ENCODE assay signal across 20 cellular contexts in the genomic region with DNA sequence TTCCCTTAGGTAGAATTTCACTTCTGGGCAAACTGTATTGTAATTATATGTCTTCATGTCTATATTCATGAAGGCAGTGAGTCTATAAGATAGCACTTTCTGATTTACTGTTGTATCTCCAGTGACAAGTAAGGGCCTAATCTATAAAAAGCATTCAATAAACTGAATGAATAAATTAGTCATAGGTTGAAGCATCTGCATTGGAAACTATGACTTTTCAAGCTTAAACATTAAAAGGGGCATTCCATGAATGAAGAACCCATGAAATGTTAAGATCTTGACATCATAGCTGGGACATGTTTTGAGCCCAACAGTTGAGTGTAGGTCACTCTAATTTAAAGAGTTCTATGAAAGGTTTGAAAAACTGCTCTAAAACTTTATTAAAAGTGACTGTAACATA.
"Had no signal": no experiment of that assay in that cellular context is flagged by ENCODE, and none has a peak within 500 bp of the region (broad histone marks: within the 10 kb centered on the region; RNA-seq: fewer than 3 reads in every experiment).

No MANE protein-coding gene starts in this region.

- H3K36me3 ChIP-seq: neural progenitor cell, transverse colon, vagina had no signal

- H3K9me3 ChIP-seq: body of pancreas, transverse colon, vagina had no signal

- H3K4me2 ChIP-seq: neural progenitor cell had no signal

- H3K4me3 ChIP-seq: body of pancreas, neural progenitor cell, transverse colon, vagina had no signal

- ATAC-seq: activated CD8-positive, alpha-beta T cell treated with anti-CD3 and anti-CD28 coated beads for 36 hours; activated T-helper 17 cell treated with anti-CD3 and anti-CD28 coated beads, Interleukin-2, amount 50 U/mL, for 72 hours; body of pancreas; left cardiac atrium; naive thymus-derived CD4-positive, alpha-beta T cell; right cardiac atrium; stimulated activated naive CD8-positive, alpha-beta T cell treated with anti-CD3 and anti-CD28 coated beads, Interleukin-15, Interleukin-2, amounts not matched to agents 100 U/mL and 50 U/mL, for 24 hours had no signal

- H3K4me1 ChIP-seq: body of pancreas, neural progenitor cell, transverse colon, vagina had no signal

- DNase-seq: activated B cell treated with CpG ODN at 0.5 μM for 24 hours; activated CD4-positive, alpha-beta T cell treated with anti-CD3 and anti-CD28 coated beads for 48 hours; activated CD8-positive, alpha-beta T cell treated with anti-CD3 and anti-CD28 coated beads for 36 hours; activated naive CD4-positive, alpha-beta T cell treated with Interleukin-2 at 50 U/mL for 16 hours; activated naive CD8-positive, alpha-beta T cell treated with anti-CD3 and anti-CD28 coated beads, Interleukin-2, amount 10 ng/mL, durations not matched to agents 7 days and 5 days; activated T-cell treated with anti-CD3 and anti-CD28 coated beads, Interleukin-2, amount 50 U/mL, for 1 hour; body of pancreas; dermis blood vessel endothelial cell; effector memory CD4-positive, alpha-beta T cell; left cardiac atrium; mesendoderm; naive thymus-derived CD4-positive, alpha-beta T cell; right cardiac atrium; stimulated activated CD4-positive, alpha-beta T cell treated with anti-CD3 and anti-CD28 coated beads, Interleukin-2, amount 100 ng/mL, for 24 hours; stimulated activated naive CD8-positive, alpha-beta T cell treated with anti-CD3 and anti-CD28 coated beads, Interleukin-15, Interleukin-2, amounts not matched to agents 100 U/mL and 50 U/mL, for 24 hours; substantia nigra; transverse colon had no signal

- H2AFZ ChIP-seq: neural progenitor cell had no signal

- H3K27ac ChIP-seq: body of pancreas, neural progenitor cell, transverse colon, vagina had no signal
